Comparison of ENCODE assay signal across 11 cellular contexts in genomic region chr7:107581387-107582013, GRCh38. TPM values are rescaled to one million over a fixed set of nuclear protein-coding genes. Genes with fewer than 3 reads are reported as not detected.
DNase-seq lines count a peak whose midpoint lies in the region; ATAC-seq and TF ChIP-seq lines count a peak whose summit lies in the region.
"Had no signal": no experiment of that assay in that cellular context is flagged by ENCODE, and none has a peak within 500 bp of the region (broad histone marks: within the 10 kb centered on the region; RNA-seq: fewer than 3 reads in every experiment).

No MANE protein-coding gene starts in this region.

- peaks cover 27% of the 10 kb centered on the region for H3K4me1 Mint-ChIP-seq in chondrocyte (ENCODE audit: low read depth)
- H3K4me1 Mint-ChIP-seq in naive thymus-derived CD4-positive, alpha-beta T cell: peaks cover 6 to 35% (median 25%) of the 10 kb centered on the region in 7 donors

- H3K79me2 ChIP-seq in MM.1S (ENCODE audit: low read length): peaks cover 6% of the 10 kb centered on the region; the same call in 1 of the 2 replicates

- H3K27me3 ChIP-seq in MM.1S (replicated peaks; ENCODE audit: insufficient read depth, low read length): no peaks in the 10 kb centered on the region
- H3K27me3 ChIP-seq in naive thymus-derived CD4-positive, alpha-beta T cell (ENCODE audit: control insufficient read depth in 2 of 2, insufficient read depth in 2 of 2, low read length in 2 of 2): no peaks in the 10 kb centered on the region

- CTCF ChIA-PET in naive thymus-derived CD4-positive, alpha-beta T cell (lab: Charles Lee): interaction anchor here (0.7 kb wide), 1 partner anchor 16 kb away, joined by 3 read pairs; no protein-coding TSS in a partner anchor

- no peaks in the 10 kb centered on the region for H4K20me1 ChIP-seq in MM.1S (ENCODE audit: insufficient read depth, low read length)

- intact Hi-C loops in naive thymus-derived CD4-positive, alpha-beta T cell (cut with micrococcal nuclease): loop anchor here in 1 of 2 donors (2.0 kb wide), 1 partner anchor 15 kb away; no protein-coding TSS in a partner anchor

- no peaks in the 10 kb centered on the region for H3K9me2 ChIP-seq in MM.1S (replicated peaks; ENCODE audit: insufficient read depth, low read length)

- no peaks in the 10 kb centered on the region for H3K9me3 ChIP-seq in MM.1S (replicated peaks; ENCODE audit: insufficient read depth, low read length)
- H3K9me3 ChIP-seq in naive thymus-derived CD4-positive, alpha-beta T cell (ENCODE audit: control insufficient read depth in 2 of 3, low read length in 3 of 3): no peaks in the 10 kb centered on the region

- peak overlapping the region; percentile 89 for H3K4me3 Mint-ChIP-seq in chondrocyte (ENCODE audit: unreplicated experiment)
- H3K4me3 Mint-ChIP-seq in naive thymus-derived CD4-positive, alpha-beta T cell: peak overlapping the region; percentile 15 to 83 (median 77)

- H3K9ac ChIP-seq in MM.1S (ENCODE audit: low read length): no peak overlapping the region

- H3K9me3 Mint-ChIP-seq in chondrocyte (ENCODE audit: low read depth): no peaks in the 10 kb centered on the region
- H3K9me3 Mint-ChIP-seq in naive thymus-derived CD4-positive, alpha-beta T cell: no peaks in the 10 kb centered on the region

- peak overlapping the region; percentile 22 for H3K27ac Mint-ChIP-seq in chondrocyte (ENCODE audit: unreplicated experiment)
- peak overlapping the region in 6 of 9 donors; percentile 5 to 72 (median 48) for H3K27ac Mint-ChIP-seq in naive thymus-derived CD4-positive, alpha-beta T cell

- no peak overlapping the region for H3K27ac ChIP-seq in MM.1S (ENCODE audit: low read length)
- H3K27ac ChIP-seq in naive thymus-derived CD4-positive, alpha-beta T cell (ENCODE audit: low read depth, low read length): no peak overlapping the region

- peak overlapping the region; percentile 90; the same call in 1 of the 2 replicates for H3K4me2 ChIP-seq in MM.1S (ENCODE audit: low read depth, low read length)

- TF ChIP-seq CTCF in AG10803 (conservative IDR thresholded peaks at IDR 0.05; ENCODE audit: low read length): no peak
- TF ChIP-seq CTCF in MM.1S (IDR thresholded peaks at IDR 0.05; ENCODE audit: low read length): no peak
- no peak for TF ChIP-seq CTCF in chondrocyte (IDR thresholded peaks at IDR 0.05)

- H3F3A ChIP-seq in MM.1S (ENCODE audit: insufficient read depth, low read length): peaks cover 7% of the 10 kb centered on the region

- POLR2A ChIA-PET in naive thymus-derived CD4-positive, alpha-beta T cell (lab: Charles Lee): interaction anchor here (0.5 to 0.9 kb wide), 2 partner anchors 18 to 19 kb away, joined by 3 to 4 read pairs; no protein-coding TSS in a partner anchor

- H3K4me1 ChIP-seq in MM.1S (ENCODE audit: low read length): no peaks in the 10 kb centered on the region
- H3K4me1 ChIP-seq in naive thymus-derived CD4-positive, alpha-beta T cell (ENCODE audit: control insufficient read depth in 2 of 2, insufficient read depth in 2 of 2, low read length in 2 of 2): peaks cover 4 to 8% of the 10 kb centered on the region in 2 donors

- H3K36me3 ChIP-seq in MM.1S (replicated peaks; ENCODE audit: insufficient read depth, low read length): no peaks in the 10 kb centered on the region
- no peaks in the 10 kb centered on the region for H3K36me3 ChIP-seq in naive thymus-derived CD4-positive, alpha-beta T cell (ENCODE audit: control insufficient read depth in 2 of 3, insufficient read depth in 3 of 3, low read length in 3 of 3)

- H3K27me3 Mint-ChIP-seq in chondrocyte (ENCODE audit: low read depth): no peaks in the 10 kb centered on the region
- H3K27me3 Mint-ChIP-seq in naive thymus-derived CD4-positive, alpha-beta T cell: no peaks in the 10 kb centered on the region

- peaks cover 11% of the 10 kb centered on the region for H3K36me3 Mint-ChIP-seq in chondrocyte (ENCODE audit: low read depth)
- peaks cover 0 to 21% (median 13%) of the 10 kb centered on the region in 5 donors for H3K36me3 Mint-ChIP-seq in naive thymus-derived CD4-positive, alpha-beta T cell

- no peak overlapping the region for H2AFZ ChIP-seq in MM.1S (ENCODE audit: low read length)

- H3K4me3 ChIP-seq in AG10803 (ENCODE audit: low read length): peak overlapping the region; percentile 84
- H3K4me3 ChIP-seq in MM.1S (ENCODE audit: low read length): no peak overlapping the region
- H3K4me3 ChIP-seq in naive thymus-derived CD4-positive, alpha-beta T cell (ENCODE audit: low read length): no peak overlapping the region

- DNase-seq in AG10803 (ENCODE audit: low read depth): peak; percentile 20
- DNase-seq in MM.1S: no peak
- DNase-seq in chondrocyte (ENCODE audit: low spot score): no peak
- DNase-seq in naive thymus-derived CD4-positive, alpha-beta T cell: no peak
- no peak for DNase-seq in NCI-H2227 treated with DMSO at 0.1 percent for 48 hours (lab: John Stamatoyannopoulos, UW)
- no peak for DNase-seq in RKO (ENCODE audit: low spot score)
- DNase-seq in UCSD-AML1 (lab: John Stamatoyannopoulos, UW; ENCODE audit: unreplicated experiment): no peak
- no peak for DNase-seq in NCI-H146 treated with DMSO at 0.1 percent for 48 hours (lab: John Stamatoyannopoulos, UW; ENCODE audit: unreplicated experiment)
- DNase-seq: DMS153; NCI-H82; stimulated activated CD4-positive, alpha-beta T cell treated with anti-CD3 and anti-CD28 coated beads, Interleukin-4, amount 100 ng/mL, for 4 hours had no signal

- ATAC-seq in naive thymus-derived CD4-positive, alpha-beta T cell: no peak

RNA-seq across cellular contexts. Expression of gene BCAP29, which starts 1.5 kb away (rescaled TPM):
- 63.3 to 73.0 TPM (median 69.0 TPM) in 3 replicates for total RNA-seq in chondrocyte
- total RNA-seq in naive thymus-derived CD4-positive, alpha-beta T cell: 10 to 100 TPM; 10.5 to 38.7 (median 14.4) TPM
- 10 to 100 TPM; 32.5 to 35.4 TPM for polyA plus RNA-seq in naive thymus-derived CD4-positive, alpha-beta T cell

RNA-seq across cellular contexts. Expression of gene DUS4L, which starts 17.7 kb away (rescaled TPM):
- total RNA-seq in chondrocyte: 4.6 to 8.8 TPM (median 4.9 TPM) in 3 replicates
- total RNA-seq in naive thymus-derived CD4-positive, alpha-beta T cell: 10 to 100 TPM; 10.0 to 14.1 (median 11.2) TPM
- 1 to 10 TPM; 7.5 to 7.9 TPM for polyA plus RNA-seq in naive thymus-derived CD4-positive, alpha-beta T cell

RNA-seq across cellular contexts. Expression of gene COG5, which starts 17.8 kb away (rescaled TPM):
- 52.8 to 56.6 TPM (median 53.8 TPM) in 3 replicates for total RNA-seq in chondrocyte
- total RNA-seq in naive thymus-derived CD4-positive, alpha-beta T cell: 10 to 100 TPM; 38.3 to 77.0 (median 60.7) TPM
- 10 to 100 TPM; 24.7 to 39.6 TPM for polyA plus RNA-seq in naive thymus-derived CD4-positive, alpha-beta T cell
